ENCODE assay signal across 34 cellular contexts in the genomic region with DNA sequence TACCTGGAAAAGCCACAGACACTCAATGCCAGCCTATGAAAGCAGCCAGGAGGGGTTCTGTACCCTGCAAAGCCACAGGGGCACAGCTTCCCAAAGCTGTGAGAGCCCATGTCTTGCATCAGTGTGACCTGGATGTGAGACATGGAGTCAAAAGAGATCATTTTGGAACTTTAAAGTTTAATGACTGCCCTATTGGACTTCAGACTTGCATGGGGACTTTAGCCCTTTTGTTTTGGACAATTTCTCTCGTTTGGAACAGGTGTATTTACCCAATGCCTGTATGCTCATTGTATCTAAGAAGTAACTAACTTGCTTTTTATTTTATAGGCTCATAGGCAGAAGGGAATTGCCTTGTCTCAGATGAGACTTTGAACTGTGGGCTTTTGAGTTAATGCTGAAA.
"Had no signal": no experiment of that assay in that cellular context is flagged by ENCODE, and none has a peak within 500 bp of the region (broad histone marks: within the 10 kb centered on the region; RNA-seq: fewer than 3 reads in every experiment).

No MANE protein-coding gene starts in this region.

- H3K36me3 ChIP-seq: MG63 had no signal

- H3K4me3 ChIP-seq: MG63 had no signal

- H3K27me3 ChIP-seq: MG63 had no signal

- H3K9me3 ChIP-seq: MG63 had no signal

- DNase-seq: Karpas-422, Kasumi-1, MG63, MM.1S, MV-4-11, NCI-H1048, NCI-H1092, NCI-H1092 treated with DMSO at 0.1 percent for 48 hours, NCI-H1105, NCI-H1105 treated with DMSO at 0.1 percent for 48 hours, NCI-H1417, NCI-H1417 treated with DMSO at 0.1 percent for 48 hours, NCI-H1436, NCI-H1436 treated with DMSO at 0.1 percent for 48 hours, NCI-H146, NCI-H1694, NCI-H1694 treated with DMSO at 0.1 percent for 48 hours, NCI-H187, NCI-H187 treated with DMSO at 0.1 percent for 48 hours, NCI-H1930, NCI-H2029, NCI-H2029 treated with DMSO at 0.1 percent for 48 hours, NCI-H2081, NCI-H2081 treated with DMSO at 0.1 percent for 48 hours, NCI-H2107, NCI-H2171, NCI-H2171 treated with DMSO at 0.1 percent for 48 hours, NCI-H2227 treated with DMSO at 0.1 percent for 48 hours, NCI-H226, NCI-H345, NCI-H446, NCI-H446 treated with DMSO at 0.1 percent for 48 hours, NCI-H510A, NCI-H510A treated with DMSO at 0.1 percent for 48 hours had no signal
